ENCODE assay signal across 24 cellular contexts in genomic region chr6:11805259-11806053, GRCh38. TPM values are rescaled to one million over a fixed set of nuclear protein-coding genes. Genes with fewer than 3 reads are reported as not detected.
A peak's percentile ranks its signal among the peaks of the same experiment; 100 is the strongest.
DNase-seq lines count a peak whose midpoint lies in the region; ATAC-seq, FAIRE-seq and TF ChIP-seq lines count a peak whose summit lies in the region.
"Had no signal": no experiment of that assay in that cellular context is flagged by ENCODE, and none has a peak within 500 bp of the region (broad histone marks: within the 10 kb centered on the region; RNA-seq: fewer than 3 reads in every experiment).

No MANE protein-coding gene starts in this region.

- H3K27me3 Mint-ChIP-seq in stimulated activated memory B cell treated with anti-CD40 and anti-IgM and Interleukin-4, amounts not matched to agents 10 μg/mL and 1 μg/mL and 100 μg/mL, for 72 hours, result peaks cover 33% of the 10 kb centered on the region
- H3K27me3 Mint-ChIP-seq: activated naive CD8-positive, alpha-beta T cell had no signal

- no peak for FAIRE-seq in GM12878 (lab: Jason Lieb, UNC)
- FAIRE-seq: endothelial cell of umbilical vein, HTR-8/SVneo had no signal

- H3K9ac ChIP-seq in HUES48 (ENCODE audit: low read depth, low read length), result no peak overlapping the region
- H3K9ac ChIP-seq in GM12878 (ENCODE audit: control insufficient read depth, insufficient read depth, low read length), result no peak overlapping the region

- RAD21 ChIA-PET in GM12878 (lab: Charles Lee; ENCODE audit: unreplicated experiment), result interaction anchor here (1.1 to 1.5 kb wide), 3 partner anchors 12 to 42 kb away, joined by 3 read pairs; no protein-coding TSS in a partner anchor

- POLR2A ChIA-PET in GM12878 (lab: Charles Lee), result interaction anchor here (1.1 kb wide), 1 partner anchor 10 kb away, joined by 4 read pairs; no protein-coding TSS in a partner anchor

- no peak overlapping the region for H3K4me2 ChIP-seq in GM12878 (ENCODE audit: control insufficient read depth, insufficient read depth)

- H3K9me3 ChIP-seq in HUES48 (ENCODE audit: control insufficient read depth, insufficient read depth, low read length), result no peaks in the 10 kb centered on the region
- no peaks in the 10 kb centered on the region; the same call in 2 of the 3 replicates for H3K9me3 ChIP-seq in GM12878 (replicated peaks; ENCODE audit: control insufficient read depth, insufficient read depth, low read length)
- H3K9me3 ChIP-seq in iPS-18c (ENCODE audit: control insufficient read depth, insufficient read depth, low read length), result no peaks in the 10 kb centered on the region
- H3K9me3 ChIP-seq: body of pancreas, gastrocnemius medialis, right atrium auricular region, SJSA1 had no signal

- H3K36me3 Mint-ChIP-seq in stimulated activated memory B cell treated with anti-CD40 and anti-IgM and Interleukin-4, amounts not matched to agents 10 μg/mL and 1 μg/mL and 100 μg/mL, for 72 hours, result no peaks in the 10 kb centered on the region
- H3K36me3 Mint-ChIP-seq: activated naive CD8-positive, alpha-beta T cell; CD8-positive, alpha-beta memory T cell had no signal

- CTCF ChIA-PET in GM12878 (lab: Yijun Ruan, JAX), result interaction anchor here (1.2 kb wide), 1 partner anchor 20 kb away, joined by 3 read pairs; no protein-coding TSS in a partner anchor

- no peak for TF ChIP-seq EP300 in GM12878 (IDR thresholded peaks at IDR 0.05; ENCODE audit: borderline replicate concordance in 1 of 2, control insufficient read depth in 1 of 2, low read depth in 2 of 2, low read length in 2 of 2)

- H3K79me2 ChIP-seq in GM12878 (ENCODE audit: control insufficient read depth, insufficient read depth, low read length), result no peaks in the 10 kb centered on the region

- no TSS peak for BruUV-seq in GM12878 (replicated peaks; lab: Mats Ljungman, UMichigan)

- TF ChIP-seq CTCF in GM12878 (IDR thresholded peaks at IDR 0.05 in 2 of 3, conservative IDR thresholded peaks at IDR 0.05 in 1 of 3; ENCODE audit: control insufficient read depth in 2 of 3, extremely low read depth in 1 of 3, insufficient read depth in 1 of 3, low read depth in 3 of 3, low read length in 3 of 3), result no peak

- H2AFZ ChIP-seq in GM12878 (ENCODE audit: control insufficient read depth, low read depth, low read length), result no peak overlapping the region

- H3K4me3 Mint-ChIP-seq in stimulated activated memory B cell treated with anti-CD40 and anti-IgM and Interleukin-4, amounts not matched to agents 10 μg/mL and 1 μg/mL and 100 μg/mL, for 72 hours, result no peak overlapping the region
- H3K4me3 Mint-ChIP-seq: CD8-positive, alpha-beta memory T cell had no signal

- H3K4me3 ChIP-seq in HUES48 (ENCODE audit: low read depth, low read length) (no peak overlapping the region), GM12878 (no peak overlapping the region), iPS-18c (ENCODE audit: insufficient read depth, low read depth, low read length) (peak overlapping the region; percentile 20)
- H3K4me3 ChIP-seq: body of pancreas, gastrocnemius medialis, right atrium auricular region, SJSA1 had no signal

- SMC1A ChIA-PET in GM12878 (lab: Charles Lee; ENCODE audit: uncharacterized antibody, unreplicated experiment), result interaction anchor here (1.4 kb wide), 1 partner anchor 20 kb away, joined by 3 read pairs; no protein-coding TSS in a partner anchor

- WGBS in GM12878 (ENCODE audit: insufficient coverage, insufficient replicate concordance, low lambda C conversion rate, missing lambda C conversion rate), result 65% methylated on average over 13 of the region's 13 CpGs

- no peaks in the 10 kb centered on the region for H4K20me1 ChIP-seq in GM12878 (ENCODE audit: control insufficient read depth, insufficient read depth)

- H3K4me1 ChIP-seq in HUES48 (ENCODE audit: control insufficient read depth, insufficient read depth, low read length) (peaks cover 23% of the 10 kb centered on the region), GM12878 (ENCODE audit: control insufficient read depth, insufficient read depth, low read length) (peaks cover 6% of the 10 kb centered on the region; the same call in 1 of the 2 replicates)
- H3K4me1 ChIP-seq: gastrocnemius medialis had no signal

- DNase-seq in GM12878 (ENCODE audit: low read depth, low spot score), result no peak
- DNase-seq in stimulated activated naive CD4-positive, alpha-beta T cell treated with Interleukin-2 at 50 U/mL for 16 hours (lab: John Stamatoyannopoulos, UW), result no peak
- no peak for DNase-seq in activated CD4-positive, CD25-positive, alpha-beta regulatory T cell treated with anti-CD3 and anti-CD28 coated beads, Interleukin-2, amount 50 U/mL, for 72 hours
- DNase-seq: activated CD4-positive, CD25-positive, alpha-beta regulatory T cell; activated T-cell treated with anti-CD3 and anti-CD28 coated beads, Interleukin-2, amount 50 U/mL, for 48 hours; body of pancreas; CD8-positive, alpha-beta memory T cell; gastrocnemius medialis; midbrain; NCI-H1417 treated with DMSO at 0.1 percent for 48 hours; NCI-H2171; NCI-H774; OCI-M1; stimulated activated CD4-positive, alpha-beta T cell treated with anti-CD3 and anti-CD28 coated beads, Interleukin-15, amount 100 ng/mL, for 24 hours had no signal

- H3K27ac ChIP-seq in HUES48 (ENCODE audit: low read depth, low read length) (peak overlapping the region; percentile 51), GM12878 (ENCODE audit: control insufficient read depth, insufficient read depth) (no peak overlapping the region)
- H3K27ac ChIP-seq: body of pancreas, gastrocnemius medialis, right atrium auricular region, SJSA1 had no signal

- in situ Hi-C loops in GM12878 (cut with MboI), result no loop called here

- H3K27ac Mint-ChIP-seq in stimulated activated memory B cell treated with anti-CD40 and anti-IgM and Interleukin-4, amounts not matched to agents 10 μg/mL and 1 μg/mL and 100 μg/mL, for 72 hours, result peak overlapping the region; percentile 27

- H3K4me1 Mint-ChIP-seq in stimulated activated memory B cell treated with anti-CD40 and anti-IgM and Interleukin-4, amounts not matched to agents 10 μg/mL and 1 μg/mL and 100 μg/mL, for 72 hours, result peaks cover 5% of the 10 kb centered on the region
- H3K4me1 Mint-ChIP-seq: CD8-positive, alpha-beta memory T cell had no signal

- H3K9me3 Mint-ChIP-seq in stimulated activated memory B cell treated with anti-CD40 and anti-IgM and Interleukin-4, amounts not matched to agents 10 μg/mL and 1 μg/mL and 100 μg/mL, for 72 hours, result peaks cover 2% of the 10 kb centered on the region
- H3K9me3 Mint-ChIP-seq: CD8-positive, alpha-beta memory T cell had no signal

- H3K27me3 ChIP-seq in HUES48 (ENCODE audit: control insufficient read depth, insufficient read depth, low read length) (no peaks in the 10 kb centered on the region), GM12878 (replicated peaks in 1 of 2; ENCODE audit: control insufficient read depth in 2 of 2, insufficient read depth in 2 of 2, low read length in 1 of 2) (no peaks in the 10 kb centered on the region)
- H3K27me3 ChIP-seq: body of pancreas, gastrocnemius medialis, right atrium auricular region, SJSA1 had no signal

- intact Hi-C loops in GM12878 (cut with micrococcal nuclease; ENCODE audit: unreplicated experiment), result no loop called here

- TF ChIP-seq RAD21 in GM12878 (IDR thresholded peaks at IDR 0.05; ENCODE audit: insufficient read depth, low read depth, low read length), result no peak

- no peak for ATAC-seq in GM12878
- ATAC-seq in stimulated activated memory B cell treated with anti-CD40 and anti-IgM and Interleukin-4, amounts not matched to agents 10 μg/mL and 1 μg/mL and 100 μg/mL, for 72 hours, result no peak
- ATAC-seq in GM21717 (IDR thresholded peaks at IDR 0.05; ENCODE audit: unreplicated experiment), result no peak
- ATAC-seq: body of pancreas, gastrocnemius medialis, left lobe of liver had no signal

- H3K36me3 ChIP-seq in HUES48 (ENCODE audit: control insufficient read depth, insufficient read depth, low read length) (no peaks in the 10 kb centered on the region), GM12878 (ENCODE audit: control insufficient read depth in 2 of 2, insufficient read depth in 2 of 2, low read length in 1 of 2) (no peaks in the 10 kb centered on the region)
- H3K36me3 ChIP-seq: gastrocnemius medialis, right atrium auricular region, SJSA1 had no signal

- TF ChIP-seq POLR2A in GM12878 (IDR thresholded peaks at IDR 0.05; ENCODE audit: low read depth, low read length), result no peak

TF ChIP-seq in GM12878, 131 proteins besides CTCF, POLR2A, EP300 and RAD21 (continues in another document):
- TF ChIP-seq PKNOX1 (IDR thresholded peaks at IDR 0.05) (peak; percentile 79), USF1 (IDR thresholded peaks at IDR 0.05; ENCODE audit: borderline replicate concordance, extremely low read length, insufficient read depth, low read depth, low read length) (no peak)

RNA-seq across cellular contexts. Expression of gene ADTRP, which starts 26.9 kb away (rescaled TPM):
- 1.6 and 2.0 TPM in 2 replicates for total RNA-seq in GM12878 (2013; cell fraction: nucleolus; rRNA removed)
- total RNA-seq in GM12878 (2014; rRNA removed), result 1.4 and 2.2 TPM in 2 replicates
- total RNA-seq in GM12878 (2014; rRNA removed; fragmentation: Illumina TruSeq; extraction: Trizol), result 2.1 and 2.5 TPM in 2 replicates
- 1.7 and 2.5 TPM in 2 replicates for total RNA-seq in GM12878 (2021)
- polyA plus RNA-seq in GM12878 (2011; ENCODE audit: low read depth), result 1.7 TPM
- 0.10 and 0.14 TPM in 2 replicates for polyA plus RNA-seq in GM12878 (2011; rRNA removed)
- polyA plus RNA-seq in GM12878 (2011; cell fraction: cytosol; rRNA removed), result not detected in 2 replicates
- 0.47 and 0.52 TPM in 2 replicates for polyA plus RNA-seq in GM12878 (2011; cell fraction: nucleus; rRNA removed)
- 2.5 and 3.2 TPM in 2 replicates for polyA plus RNA-seq in GM12878 (2012)
- 1.7 and 2.1 TPM in 2 replicates for polyA plus RNA-seq in GM12878 (2014; fragmentation: Illumina TruSeq; extraction: Trizol)
- polyA plus RNA-seq in GM12878 (2014; fragmentation: Nextera tagmentation; extraction: Ambion mirVana), result 1 to 10 TPM; 2.5 to 2.6 TPM
- 1.3 and 2.2 TPM in 2 replicates for polyA plus RNA-seq in GM12878 (2014; rRNA removed)
- polyA plus RNA-seq in GM12878 (2016; fragmentation: Nextera tagmentation; extraction: Ambion mirVana), result under 1 TPM; 0.72 to 0.84 TPM
- 0.10 TPM in 1 of 2 replicates, not detected in the other for polyA minus RNA-seq in GM12878 (2011; rRNA and poly(A)+ RNA removed)
- not detected in 2 replicates for polyA minus RNA-seq in GM12878 (2011; cell fraction: cytosol; rRNA and poly(A)+ RNA removed)
- polyA minus RNA-seq in GM12878 (2011; cell fraction: nucleus; rRNA and poly(A)+ RNA removed), result 0.12 and 0.29 TPM in 2 replicates
- total RNA-seq: body of pancreas, right atrium auricular region had no signal
- polyA plus RNA-seq: CD8-positive, alpha-beta memory T cell had no signal
